ENCODE assay signal across 17 cellular contexts in the genomic region with DNA sequence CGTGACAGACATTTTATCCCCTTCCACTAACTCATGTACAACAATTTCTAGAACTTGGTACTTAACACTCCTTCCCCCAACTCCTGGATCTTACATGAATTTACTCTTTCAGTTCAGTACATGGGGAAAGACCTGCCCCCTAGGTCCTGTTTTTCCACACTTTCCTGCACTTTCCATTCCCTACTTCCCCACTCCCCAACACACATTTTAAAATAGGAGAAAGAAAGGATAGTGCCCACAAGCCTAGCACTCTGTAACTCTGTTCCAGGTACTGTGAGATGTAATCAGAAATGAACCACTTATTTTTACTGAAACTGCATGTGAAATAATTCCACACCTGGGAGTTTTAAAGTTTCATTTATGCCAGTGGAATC. TPM values are rescaled to one million over a fixed set of nuclear protein-coding genes. Genes with fewer than 3 reads are reported as not detected.
DNase-seq lines count a peak whose midpoint lies in the region; ATAC-seq, FAIRE-seq and TF ChIP-seq lines count a peak whose summit lies in the region.
"Had no signal": no experiment of that assay in that cellular context is flagged by ENCODE, and none has a peak within 500 bp of the region (broad histone marks: within the 10 kb centered on the region; RNA-seq: fewer than 3 reads in every experiment).

No MANE protein-coding gene starts in this region.

- no peak for TF ChIP-seq CTCF in A549 (IDR thresholded peaks at IDR 0.05)
- no peak for TF ChIP-seq CTCF in esophagus muscularis mucosa (IDR thresholded peaks at IDR 0.05)

- H3K27me3 ChIP-seq in HUES48 (ENCODE audit: control insufficient read depth, insufficient read depth, low read length): peaks cover 40% of the 10 kb centered on the region
- H3K27me3 ChIP-seq in esophagus muscularis mucosa: peaks cover 0 to 34% (median 6%) of the 10 kb centered on the region in 4 donors
- H3K27me3 ChIP-seq in naive thymus-derived CD4-positive, alpha-beta T cell (ENCODE audit: control insufficient read depth in 2 of 2, insufficient read depth in 2 of 2, low read length in 2 of 2): peaks cover 0 to 4% of the 10 kb centered on the region in 2 donors
- H3K27me3 ChIP-seq: brain microvascular endothelial cell, thyroid gland had no signal

- ATAC-seq in A549 (no peak), HG02759 (IDR thresholded peaks at IDR 0.05; ENCODE audit: unreplicated experiment) (no peak)
- ATAC-seq in naive thymus-derived CD4-positive, alpha-beta T cell: no peak

- TF ChIP-seq POLR2A in A549 (IDR thresholded peaks at IDR 0.05; ENCODE audit: low read length) (no peak), esophagus muscularis mucosa (IDR thresholded peaks at IDR 0.05; ENCODE audit: low read depth) (no peak)

- H3K4me2 ChIP-seq in A549: peak overlapping the region; percentile 85

- peak overlapping the region in 1 of 9 donors; percentile 15 for H3K27ac Mint-ChIP-seq in naive thymus-derived CD4-positive, alpha-beta T cell
- H3K27ac Mint-ChIP-seq: activated CD4-positive, alpha-beta memory T cell treated with anti-CD3 and anti-CD28 coated beads, Interleukin-2, amount 10 ng/mL, durations not matched to agents 7 days and 5 days had no signal

- WGBS in A549 (ENCODE audit: missing lambda C conversion rate): 4% methylated on average over 1 of the region's 1 CpG
- WGBS in esophagus muscularis mucosa: 96% methylated on average over 1 of the region's 1 CpG

- peaks cover 3 to 21% (median 15%) of the 10 kb centered on the region in 7 donors for H3K4me1 Mint-ChIP-seq in naive thymus-derived CD4-positive, alpha-beta T cell

- H3K4me1 ChIP-seq in A549: peaks cover 54% of the 10 kb centered on the region
- peaks cover 29% of the 10 kb centered on the region for H3K4me1 ChIP-seq in HUES48 (ENCODE audit: control insufficient read depth, insufficient read depth, low read length)
- peaks cover 0 to 18% (median 13%) of the 10 kb centered on the region in 4 donors for H3K4me1 ChIP-seq in esophagus muscularis mucosa
- H3K4me1 ChIP-seq in naive thymus-derived CD4-positive, alpha-beta T cell (ENCODE audit: control insufficient read depth in 2 of 2, insufficient read depth in 2 of 2, low read length in 2 of 2): peaks cover 0 to 7% of the 10 kb centered on the region in 2 donors

- H3K4me3 ChIP-seq in A549: peak overlapping the region; percentile 81
- H3K4me3 ChIP-seq in HUES48 (ENCODE audit: low read depth, low read length): peak overlapping the region; percentile 6; the same call in 1 of the 2 replicates
- H3K4me3 ChIP-seq in esophagus muscularis mucosa: peak overlapping the region in 3 of 4 donors; percentile 53 to 60 (median 55)
- H3K4me3 ChIP-seq in naive thymus-derived CD4-positive, alpha-beta T cell (ENCODE audit: low read length): no peak overlapping the region
- H3K4me3 ChIP-seq: thyroid gland had no signal

- no peaks in the 10 kb centered on the region for H3K9me3 ChIP-seq in A549
- no peaks in the 10 kb centered on the region for H3K9me3 ChIP-seq in HUES48 (ENCODE audit: control insufficient read depth, insufficient read depth, low read length)
- H3K9me3 ChIP-seq in esophagus muscularis mucosa: no peaks in the 10 kb centered on the region
- no peaks in the 10 kb centered on the region for H3K9me3 ChIP-seq in naive thymus-derived CD4-positive, alpha-beta T cell (ENCODE audit: control insufficient read depth in 2 of 3, low read length in 3 of 3)
- H3K9me3 ChIP-seq: thyroid gland had no signal

- no peaks in the 10 kb centered on the region for H3K9me3 Mint-ChIP-seq in naive thymus-derived CD4-positive, alpha-beta T cell
- H3K9me3 Mint-ChIP-seq: activated CD4-positive, alpha-beta memory T cell treated with anti-CD3 and anti-CD28 coated beads, Interleukin-2, amount 10 ng/mL, durations not matched to agents 7 days and 5 days had no signal

- intact Hi-C loops in esophagus muscularis mucosa (cut with DNase I): no loop called here
- intact Hi-C loops in naive thymus-derived CD4-positive, alpha-beta T cell (cut with micrococcal nuclease): no loop called here

- TF ChIP-seq EP300 in A549 (IDR thresholded peaks at IDR 0.05) (no peak), esophagus muscularis mucosa (IDR thresholded peaks at IDR 0.05) (no peak)

- peaks cover 0 to 48% (median 15%) of the 10 kb centered on the region in 5 donors for H3K27me3 Mint-ChIP-seq in naive thymus-derived CD4-positive, alpha-beta T cell

- H3K9ac ChIP-seq in HUES48 (ENCODE audit: low read depth, low read length): no peak overlapping the region

- FAIRE-seq in A549 (lab: Jason Lieb, UNC): no peak

- POLR2A ChIA-PET in A549 (lab: Yijun Ruan, JAX): no interaction called here
- POLR2A ChIA-PET in naive thymus-derived CD4-positive, alpha-beta T cell (lab: Charles Lee): no interaction called here

- H3K4me3 Mint-ChIP-seq in naive thymus-derived CD4-positive, alpha-beta T cell: peak overlapping the region in 8 of 10 donors; percentile 16 to 93 (median 56)
- H3K4me3 Mint-ChIP-seq: activated CD4-positive, alpha-beta memory T cell treated with anti-CD3 and anti-CD28 coated beads, Interleukin-2, amount 10 ng/mL, durations not matched to agents 7 days and 5 days had no signal

- no peak for TF ChIP-seq RAD21 in A549 (conservative IDR thresholded peaks at IDR 0.05 in 1 of 2, IDR thresholded peaks at IDR 0.05 in 1 of 2)

- H3K27ac ChIP-seq in A549 (peak overlapping the region; percentile 95 to 97), HUES48 (ENCODE audit: low read depth, low read length) (no peak overlapping the region), esophagus muscularis mucosa (replicated peaks in 1 of 4) (no peak overlapping the region)
- H3K27ac ChIP-seq in naive thymus-derived CD4-positive, alpha-beta T cell (ENCODE audit: low read depth, low read length): no peak overlapping the region
- H3K27ac ChIP-seq: brain microvascular endothelial cell, thyroid gland had no signal

- no peaks in the 10 kb centered on the region for H3K36me3 ChIP-seq in HUES48 (ENCODE audit: control insufficient read depth, insufficient read depth, low read length)
- H3K36me3 ChIP-seq in esophagus muscularis mucosa: no peaks in the 10 kb centered on the region
- no peaks in the 10 kb centered on the region for H3K36me3 ChIP-seq in naive thymus-derived CD4-positive, alpha-beta T cell (ENCODE audit: control insufficient read depth in 2 of 3, insufficient read depth in 3 of 3, low read length in 3 of 3)
- H3K36me3 ChIP-seq: brain microvascular endothelial cell, thyroid gland had no signal

- DNase-seq in A549 (ENCODE audit: low read depth in 1 of 2, low spot score in 1 of 2): no peak
- DNase-seq in esophagus muscularis mucosa (ENCODE audit: extremely low spot score): no peak
- no peak for DNase-seq in naive thymus-derived CD4-positive, alpha-beta T cell
- DNase-seq in GDM1 (lab: John Stamatoyannopoulos, UW): no peak
- DNase-seq in NCI-H187 (lab: John Stamatoyannopoulos, UW): no peak
- DNase-seq in DMS153 treated with DMSO at 0.1 percent for 48 hours (lab: John Stamatoyannopoulos, UW; ENCODE audit: unreplicated experiment): no peak
- DNase-seq: activated CD4-positive, alpha-beta memory T cell treated with anti-CD3 and anti-CD28 coated beads, Interleukin-2, amount 10 ng/mL, durations not matched to agents 7 days and 5 days; activated gamma-delta T cell treated with Interleukin-2 at 50 U/mL for 16 hours; brain microvascular endothelial cell; DMS53; effector CD4-positive, alpha-beta T cell; head of caudate nucleus; NCI-H1105; thyroid gland had no signal

- CTCF ChIA-PET in A549 (lab: Yijun Ruan, JAX): interaction anchor here (0.8 to 2.2 kb wide), 3 partner anchors 79 to 156 kb away, joined by 3 to 7 read pairs (median 4); partner anchors contain the start of genes NMBR and VTA1
- CTCF ChIA-PET in naive thymus-derived CD4-positive, alpha-beta T cell (lab: Charles Lee): no interaction called here

- no peaks in the 10 kb centered on the region for H3K36me3 Mint-ChIP-seq in naive thymus-derived CD4-positive, alpha-beta T cell

TF ChIP-seq in A549, 52 proteins besides CTCF, POLR2A, EP300 and RAD21:
- TF ChIP-seq TP53 (CRISPR knock-in tag; IDR thresholded peaks at IDR 0.05): no peak
- no peak for TF ChIP-seq JUN (IDR thresholded peaks at IDR 0.05)
TF ChIP-seq in A549: peak in this region for 0.

RNA-seq across cellular contexts. Expression of gene ADGRG6, which starts 1.4 kb away (rescaled TPM):
- 176 and 181 TPM in 2 replicates for polyA plus RNA-seq in A549 (2011; rRNA removed)
- polyA plus RNA-seq in A549 (2012; cell fraction: cytosol; rRNA removed): 34.3 and 35.0 TPM in 2 replicates
- 42.9 and 53.7 TPM in 2 replicates for polyA plus RNA-seq in A549 (2012; cell fraction: nucleus; rRNA removed)
- polyA plus RNA-seq in A549 (2017; fragmentation: RNase III; extraction: RNeasy Plus Mini Kit Qiagen cat#74134 plus additional on column Dnase treatment): 53.9 to 61.1 TPM (median 55.4 TPM) in 3 replicates
- 202 and 259 TPM in 2 replicates for polyA minus RNA-seq in A549 (2011; rRNA and poly(A)+ RNA removed)
- 10 to 100 TPM in 1 of 4 donors, 1 to 10 TPM in 3; 5.5 to 11.8 (median 8.0) TPM for total RNA-seq in esophagus muscularis mucosa
- total RNA-seq in naive thymus-derived CD4-positive, alpha-beta T cell: 1 to 10 TPM in 1 of 5 experiments, under 1 TPM in 3, not detected in 1; 0.24 to 3.6 (median 0.67) TPM
- polyA plus RNA-seq in naive thymus-derived CD4-positive, alpha-beta T cell: under 1 TPM in 1 of 2 donors, not detected in 1; 0.02 TPM
- total RNA-seq: activated CD4-positive, alpha-beta memory T cell treated with anti-CD3 and anti-CD28 coated beads, Interleukin-2, amount 10 ng/mL, durations not matched to agents 7 days and 5 days; T-helper 2 cell treated with Interferon-gamma antibody and Interleukin-4, amounts not matched to agents 100 ng/mL and 5 ng/mL, for 36 hours had no signal

Comparison
In these comparisons a context has a peak if more than half of its experiments do, and no peak if none do; other contexts are left out.
1. H3K27ac ChIP-seq: peak in A549 (2 of 2); none in HUES48 (single experiment), esophagus muscularis mucosa (0 of 4) and naive thymus-derived CD4-positive, alpha-beta T cell (single experiment).